Comparison of ENCODE assay signal across 14 cellular contexts in genomic region chr13:29937379-29937778, GRCh38.
DNase-seq lines count a peak whose midpoint lies in the region; ATAC-seq lines count a peak whose summit lies in the region.
"Had no signal": no experiment of that assay in that cellular context is flagged by ENCODE, and none has a peak within 500 bp of the region (broad histone marks: within the 10 kb centered on the region; RNA-seq: fewer than 3 reads in every experiment).

No MANE protein-coding gene starts in this region.

- POLR2A ChIA-PET in activated naive CD8-positive, alpha-beta T cell treated with anti-CD3 and anti-CD28 coated beads, Interleukin-2, amount 10 ng/mL, durations not matched to agents 7 days and 5 days (lab: Charles Lee): interaction anchor here (0.9 to 2.3 kb wide), 3 partner anchors 16 to 177 kb away, joined by 3 to 30 read pairs (median 23); partner anchors contain the start of gene UBL3

- peak overlapping the region; percentile 87 for H3K4me3 Mint-ChIP-seq in activated CD4-positive, alpha-beta T cell treated with anti-CD3 and anti-CD28 coated beads, Interleukin-2, amount 10 ng/mL, durations not matched to agents 24 days and 14 days
- no peak overlapping the region for H3K4me3 Mint-ChIP-seq in activated naive CD8-positive, alpha-beta T cell treated with anti-CD3 and anti-CD28 coated beads, Interleukin-2, amount 10 ng/mL, durations not matched to agents 7 days and 5 days
- no peak overlapping the region for H3K4me3 Mint-ChIP-seq in activated naive CD8-positive, alpha-beta T cell treated with anti-CD3 and anti-CD28 coated beads for 36 hours
- H3K4me3 Mint-ChIP-seq in activated T-helper 17 cell treated with anti-CD3 and anti-CD28 coated beads, Interleukin-2, amount 50 U/mL, for 72 hours: peak overlapping the region; percentile 89

- intact Hi-C loops in activated CD4-positive, alpha-beta T cell treated with anti-CD3 and anti-CD28 coated beads, Interleukin-2, amount 10 ng/mL, durations not matched to agents 24 days and 14 days (cut with micrococcal nuclease): loop anchor here (2.0 to 10.0 kb wide), 6 partner anchors 17 to 530 kb away; partner anchors contain the start of genes HMGB1 and SLC7A1

- H3K4me1 Mint-ChIP-seq in activated CD4-positive, alpha-beta T cell treated with anti-CD3 and anti-CD28 coated beads, Interleukin-2, amount 10 ng/mL, durations not matched to agents 24 days and 14 days: peaks cover 42% of the 10 kb centered on the region
- H3K4me1 Mint-ChIP-seq in activated naive CD8-positive, alpha-beta T cell treated with anti-CD3 and anti-CD28 coated beads, Interleukin-2, amount 10 ng/mL, durations not matched to agents 7 days and 5 days: peaks cover 36% of the 10 kb centered on the region
- H3K4me1 Mint-ChIP-seq in activated naive CD8-positive, alpha-beta T cell treated with anti-CD3 and anti-CD28 coated beads for 36 hours: peaks cover 30% of the 10 kb centered on the region
- H3K4me1 Mint-ChIP-seq in activated T-helper 17 cell treated with anti-CD3 and anti-CD28 coated beads, Interleukin-2, amount 50 U/mL, for 72 hours: peaks cover 38% of the 10 kb centered on the region

- DNase-seq in activated CD4-positive, alpha-beta T cell treated with anti-CD3 and anti-CD28 coated beads, Interleukin-2, amount 10 ng/mL, durations not matched to agents 24 days and 14 days: no peak
- no peak for DNase-seq in activated CD4-positive, alpha-beta T cell treated with anti-CD3 and anti-CD28 coated beads, Interleukin-2, amount 50 U/mL, for 1 hour
- no peak for DNase-seq in activated naive CD8-positive, alpha-beta T cell treated with anti-CD3 and anti-CD28 coated beads, Interleukin-2, amount 10 ng/mL, durations not matched to agents 7 days and 5 days
- DNase-seq in activated naive CD8-positive, alpha-beta T cell treated with anti-CD3 and anti-CD28 coated beads for 36 hours: no peak
- DNase-seq in cerebellum (ENCODE audit: low spot score): no peak
- DNase-seq in stimulated activated CD4-positive, alpha-beta T cell treated with anti-CD3 and anti-CD28 coated beads, Interleukin-2, amount 100 ng/mL, for 24 hours: no peak
- DNase-seq: C1 segment of cervical spinal cord; Calu3; NCI-H1105 treated with DMSO at 0.1 percent for 48 hours; NCI-H446; NK-92 treated with Interleukin-12 subunit alpha and Interleukin-12 subunit beta, amount 100 ng/mL, for 24 hours; SHP77 had no signal

- no peaks in the 10 kb centered on the region for H3K9me3 Mint-ChIP-seq in activated CD4-positive, alpha-beta T cell treated with anti-CD3 and anti-CD28 coated beads, Interleukin-2, amount 10 ng/mL, durations not matched to agents 24 days and 14 days
- no peaks in the 10 kb centered on the region for H3K9me3 Mint-ChIP-seq in activated naive CD8-positive, alpha-beta T cell treated with anti-CD3 and anti-CD28 coated beads, Interleukin-2, amount 10 ng/mL, durations not matched to agents 7 days and 5 days
- H3K9me3 Mint-ChIP-seq in activated naive CD8-positive, alpha-beta T cell treated with anti-CD3 and anti-CD28 coated beads for 36 hours: no peaks in the 10 kb centered on the region
- no peaks in the 10 kb centered on the region for H3K9me3 Mint-ChIP-seq in activated T-helper 17 cell treated with anti-CD3 and anti-CD28 coated beads, Interleukin-2, amount 50 U/mL, for 72 hours

- no peak for ATAC-seq in activated naive CD8-positive, alpha-beta T cell treated with anti-CD3 and anti-CD28 coated beads, Interleukin-2, amount 10 ng/mL, durations not matched to agents 7 days and 5 days (ENCODE audit: low read depth)
- no peak for ATAC-seq in activated T-helper 17 cell treated with anti-CD3 and anti-CD28 coated beads, Interleukin-2, amount 50 U/mL, for 72 hours (replicated peaks)
- ATAC-seq: HCT116 had no signal

- H3K27ac Mint-ChIP-seq in activated CD4-positive, alpha-beta T cell treated with anti-CD3 and anti-CD28 coated beads, Interleukin-2, amount 10 ng/mL, durations not matched to agents 24 days and 14 days: no peak overlapping the region
- peak overlapping the region; percentile 93 for H3K27ac Mint-ChIP-seq in activated naive CD8-positive, alpha-beta T cell treated with anti-CD3 and anti-CD28 coated beads, Interleukin-2, amount 10 ng/mL, durations not matched to agents 7 days and 5 days
- no peak overlapping the region for H3K27ac Mint-ChIP-seq in activated naive CD8-positive, alpha-beta T cell treated with anti-CD3 and anti-CD28 coated beads for 36 hours
- peak overlapping the region; percentile 89 for H3K27ac Mint-ChIP-seq in activated T-helper 17 cell treated with anti-CD3 and anti-CD28 coated beads, Interleukin-2, amount 50 U/mL, for 72 hours

- peaks cover 2% of the 10 kb centered on the region for H3K27me3 Mint-ChIP-seq in activated CD4-positive, alpha-beta T cell treated with anti-CD3 and anti-CD28 coated beads, Interleukin-2, amount 10 ng/mL, durations not matched to agents 24 days and 14 days
- H3K27me3 Mint-ChIP-seq in activated naive CD8-positive, alpha-beta T cell treated with anti-CD3 and anti-CD28 coated beads, Interleukin-2, amount 10 ng/mL, durations not matched to agents 7 days and 5 days: no peaks in the 10 kb centered on the region
- H3K27me3 Mint-ChIP-seq in activated naive CD8-positive, alpha-beta T cell treated with anti-CD3 and anti-CD28 coated beads for 36 hours: no peaks in the 10 kb centered on the region
- H3K27me3 Mint-ChIP-seq in activated T-helper 17 cell treated with anti-CD3 and anti-CD28 coated beads, Interleukin-2, amount 50 U/mL, for 72 hours: no peaks in the 10 kb centered on the region

- H3K36me3 Mint-ChIP-seq in activated CD4-positive, alpha-beta T cell treated with anti-CD3 and anti-CD28 coated beads, Interleukin-2, amount 10 ng/mL, durations not matched to agents 24 days and 14 days (ENCODE audit: low read depth): no peaks in the 10 kb centered on the region
- no peaks in the 10 kb centered on the region for H3K36me3 Mint-ChIP-seq in activated naive CD8-positive, alpha-beta T cell treated with anti-CD3 and anti-CD28 coated beads, Interleukin-2, amount 10 ng/mL, durations not matched to agents 7 days and 5 days
- no peaks in the 10 kb centered on the region for H3K36me3 Mint-ChIP-seq in activated naive CD8-positive, alpha-beta T cell treated with anti-CD3 and anti-CD28 coated beads for 36 hours
- no peaks in the 10 kb centered on the region for H3K36me3 Mint-ChIP-seq in activated T-helper 17 cell treated with anti-CD3 and anti-CD28 coated beads, Interleukin-2, amount 50 U/mL, for 72 hours (ENCODE audit: low read depth)

Comparison
In these comparisons a context has a peak if more than half of its experiments do, and no peak if none do; other contexts are left out.
1. H3K27ac Mint-ChIP-seq: peak in activated naive CD8-positive, alpha-beta T cell treated with anti-CD3 and anti-CD28 coated beads, Interleukin-2, amount 10 ng/mL, durations not matched to agents 7 days and 5 days (single experiment) and activated T-helper 17 cell treated with anti-CD3 and anti-CD28 coated beads, Interleukin-2, amount 50 U/mL, for 72 hours (single experiment); none in activated CD4-positive, alpha-beta T cell treated with anti-CD3 and anti-CD28 coated beads, Interleukin-2, amount 10 ng/mL, durations not matched to agents 24 days and 14 days (single experiment) and activated naive CD8-positive, alpha-beta T cell treated with anti-CD3 and anti-CD28 coated beads for 36 hours (single experiment).
2. H3K4me3 Mint-ChIP-seq: peak in activated CD4-positive, alpha-beta T cell treated with anti-CD3 and anti-CD28 coated beads, Interleukin-2, amount 10 ng/mL, durations not matched to agents 24 days and 14 days (single experiment) and activated T-helper 17 cell treated with anti-CD3 and anti-CD28 coated beads, Interleukin-2, amount 50 U/mL, for 72 hours (single experiment); none in activated naive CD8-positive, alpha-beta T cell treated with anti-CD3 and anti-CD28 coated beads, Interleukin-2, amount 10 ng/mL, durations not matched to agents 7 days and 5 days (single experiment) and activated naive CD8-positive, alpha-beta T cell treated with anti-CD3 and anti-CD28 coated beads for 36 hours (single experiment).